In genomic region chr17:9104370-9105041, GRCh38 we compare ENCODE assay signal across 32 cellular contexts.
DNase-seq lines count a peak whose midpoint lies in the region; ATAC-seq, FAIRE-seq and TF ChIP-seq lines count a peak whose summit lies in the region.
"Had no signal": no experiment of that assay in that cellular context is flagged by ENCODE, and none has a peak within 500 bp of the region (broad histone marks: within the 10 kb centered on the region; RNA-seq: fewer than 3 reads in every experiment).

No MANE protein-coding gene starts in this region.

- WGBS in liver = 45% methylated on average over 18 of the region's 18 CpGs
- 44% methylated on average over 6 of the region's 18 CpGs for WGBS in HepG2 (ENCODE audit: low lambda C conversion rate)
- 86 to 93% (median 88%) methylated on average over 17 to 18 of the region's 18 CpGs for WGBS in spleen, 5 donors

- in situ Hi-C loops in HepG2 (cut with HindIII; ENCODE audit: extremely low pct_ligation_motif_present, low pct_unique_long_range_greater_than_20kb) = no loop called here
- in situ Hi-C loops in GM13977 (cut with MboI; ENCODE audit: low pct_unique_long_range_greater_than_20kb, low sequenced_read_pairs, unreplicated experiment) = no loop called here

- no peak for DNase-seq in HepG2 (ENCODE audit: low spot score)
- DNase-seq in left ventricle myocardium superior = peak; percentile 83
- DNase-seq in posterior vena cava (ENCODE audit: low spot score) = peak; percentile 84
- no peak for DNase-seq in uterus
- DNase-seq in spleen = no peak
- DNase-seq in GM13977 (ENCODE audit: low spot score) = no peak
- DNase-seq: activated CD4-positive, alpha-beta T cell treated with anti-CD3 and anti-CD28 coated beads, Interleukin-2, amount 50 U/mL, for 4 hours; activated naive CD4-positive, alpha-beta T cell treated with anti-CD3 and anti-CD28 coated beads for 36 hours; activated T-cell treated with anti-CD3 and anti-CD28 coated beads, Interleukin-2, amount 50 U/mL, for 48 hours; Calu3; CD4-positive, CD25-positive, alpha-beta regulatory T cell; DMS79 treated with DMSO at 0.1 percent for 48 hours; GF-D8; glutamatergic neuron; IMR-90; islet precursor cell; mucosa of descending colon; natural killer cell; NCI-H1436; NCI-H226; NCI-H526 treated with DMSO at 0.1 percent for 48 hours; NK-92 treated with Interleukin-12 subunit alpha and Interleukin-12 subunit beta, amount 100 ng/mL, for 24 hours; PC-9; stimulated activated CD4-positive, alpha-beta T cell treated with anti-CD3 and anti-CD28 coated beads, Interleukin-1b, Interleukin-23, amount 100 ng/mL, for 48 hours; T-helper 17 cell; transverse colon had no signal

- TF ChIP-seq RAD21 in liver (IDR thresholded peaks at IDR 0.05) (peak; percentile 50 to 70), HepG2 (CRISPR knock-in tag; IDR thresholded peaks at IDR 0.05) (no peak)

- FAIRE-seq in HepG2 (lab: Jason Lieb, UNC) = no peak
- FAIRE-seq: colon had no signal

- H4K20me1 ChIP-seq in HepG2 (ENCODE audit: insufficient read depth, low read length) = no peaks in the 10 kb centered on the region

- H3K4me3 ChIP-seq in liver (ENCODE audit: low read depth in 1 of 3, low read length in 3 of 3) (peak overlapping the region in 2 of 3 donors; percentile 10 to 37), HepG2 (replicated peaks in 1 of 3; ENCODE audit: insufficient read depth in 1 of 3, low read depth in 2 of 3, low read length in 3 of 3) (no peak overlapping the region), uterus (no peak overlapping the region), spleen (no peak overlapping the region)
- H3K4me3 ChIP-seq: lung, mucosa of descending colon, PC-9, smooth muscle cell, transverse colon had no signal

- no TSS peak for BruUV-seq in HepG2 (replicated peaks; lab: Mats Ljungman, UMichigan)

- H3K4me2 ChIP-seq in HepG2 (ENCODE audit: low read depth, low read length) = no peak overlapping the region
- H3K4me2 ChIP-seq: PC-9, smooth muscle cell had no signal

- H3K27ac ChIP-seq in liver (ENCODE audit: low read depth in 1 of 2, low read length in 2 of 2) (peak overlapping the region; percentile 52 to 72), HepG2 (ENCODE audit: extremely low read length, insufficient read depth, low read length) (no peak overlapping the region), uterus (no peak overlapping the region), spleen (no peak overlapping the region)
- H3K27ac ChIP-seq: PC-9, transverse colon had no signal

- TF ChIP-seq CTCF in liver (IDR thresholded peaks at IDR 0.05; ENCODE audit: low read depth, low read length, missing input control) (peak; percentile 48), HepG2 (CRISPR knock-in tag; IDR thresholded peaks at IDR 0.05) (no peak), uterus (IDR thresholded peaks at IDR 0.05) (no peak), spleen (IDR thresholded peaks at IDR 0.05 in 8 of 11, conservative IDR thresholded peaks at IDR 0.05 in 3 of 11) (no peak), GM13977 (IDR thresholded peaks at IDR 0.05; ENCODE audit: extremely low read depth, insufficient read depth, missing control alignments) (no peak)

- no peaks in the 10 kb centered on the region for H3K79me2 ChIP-seq in HepG2 (ENCODE audit: insufficient read depth, low read length)

- H3K27me3 ChIP-seq in liver (ENCODE audit: control insufficient read depth in 4 of 4, insufficient read depth in 4 of 4, low read length in 3 of 4) (no peaks in the 10 kb centered on the region), HepG2 (ENCODE audit: control insufficient read depth in 1 of 2, insufficient read depth in 2 of 2, low read length in 2 of 2) (peaks cover 0 to 27% of the 10 kb centered on the region in 2 experiments), uterus (no peaks in the 10 kb centered on the region), spleen (replicated peaks in 1 of 7) (no peaks in the 10 kb centered on the region)
- H3K27me3 ChIP-seq: transverse colon had no signal

- CTCF ChIA-PET in HepG2 (lab: Yijun Ruan, JAX; ENCODE audit: low intra/inter-chr PET ratio, low total read pairs) = no interaction called here

- no peak for TF ChIP-seq EP300 in HepG2 (IDR thresholded peaks at IDR 0.05; ENCODE audit: low read depth in 2 of 2, low read length in 2 of 2)
- TF ChIP-seq EP300 in HepG2 (CRISPR knock-in tag; IDR thresholded peaks at IDR 0.05; ENCODE audit: borderline replicate concordance) = no peak

- no peak for ATAC-seq in HepG2
- peak; percentile 95 for ATAC-seq in left ventricle myocardium superior
- no peak for ATAC-seq in GM21737 (IDR thresholded peaks at IDR 0.05; ENCODE audit: unreplicated experiment)
- ATAC-seq: activated CD4-positive, CD25-positive, alpha-beta regulatory T cell treated with anti-CD3 and anti-CD28 coated beads, Interleukin-2, amount 50 U/mL, for 24 hours; mucosa of descending colon; natural killer cell; T-helper 17 cell had no signal

- intact Hi-C loops in HepG2 (cut with micrococcal nuclease; ENCODE audit: unreplicated experiment) (no loop called here), left ventricle myocardium superior (cut with micrococcal nuclease) (no loop called here), posterior vena cava (cut with DNase I) (no loop called here), uterus (cut with DNase I; ENCODE audit: low total_unique reads) (no loop called here), spleen (cut with DNase I; ENCODE audit: low total_unique reads) (no loop called here)

- no peaks in the 10 kb centered on the region for H3K9me3 ChIP-seq in liver (ENCODE audit: control insufficient read depth in 4 of 4, low read length in 3 of 4)
- no peaks in the 10 kb centered on the region for H3K9me3 ChIP-seq in HepG2 (ENCODE audit: low read length)
- no peaks in the 10 kb centered on the region for H3K9me3 ChIP-seq in uterus
- H3K9me3 ChIP-seq in spleen = peaks cover 0 to 13% (median 0%) of the 10 kb centered on the region in 8 donors
- H3K9me3 ChIP-seq: mucosa of descending colon, transverse colon had no signal

- H3K4me1 ChIP-seq in liver (ENCODE audit: control insufficient read depth in 4 of 4, insufficient read depth in 4 of 4, low read length in 3 of 4) (peaks cover 6 to 18% (median 12%) of the 10 kb centered on the region in 4 donors), HepG2 (ENCODE audit: insufficient read depth, low read length) (no peaks in the 10 kb centered on the region), uterus (no peaks in the 10 kb centered on the region), spleen (no peaks in the 10 kb centered on the region)

- POLR2A ChIA-PET in HepG2 (lab: Yijun Ruan, JAX) = no interaction called here

- H3K36me3 ChIP-seq in liver (ENCODE audit: control insufficient read depth in 4 of 4, insufficient read depth in 3 of 4, low read depth in 1 of 4, low read length in 3 of 4) (no peaks in the 10 kb centered on the region), HepG2 (replicated peaks in 1 of 2; ENCODE audit: control insufficient read depth in 1 of 2, insufficient read depth in 2 of 2, low read length in 2 of 2) (no peaks in the 10 kb centered on the region), uterus (no peaks in the 10 kb centered on the region), spleen (no peaks in the 10 kb centered on the region)
- H3K36me3 ChIP-seq: transverse colon had no signal

- H3K9ac ChIP-seq in liver (ENCODE audit: low read depth in 1 of 2, low read length in 2 of 2) (no peak overlapping the region), HepG2 (ENCODE audit: insufficient read depth, low read depth, low read length) (no peak overlapping the region)

- H2AFZ ChIP-seq in HepG2 (ENCODE audit: low read length) = no peak overlapping the region
- H2AFZ ChIP-seq: PC-9 had no signal

- TF ChIP-seq POLR2A in HepG2 (IDR thresholded peaks at IDR 0.05; ENCODE audit: insufficient read depth in 1 of 2, low read depth in 2 of 2, low read length in 2 of 2) (no peak), uterus (IDR thresholded peaks at IDR 0.05) (no peak), spleen (IDR thresholded peaks at IDR 0.05) (no peak)

TF ChIP-seq in liver, 16 proteins besides CTCF, POLR2A, EP300 and RAD21 (continues in another document):
- TF ChIP-seq YY1 (IDR thresholded peaks at IDR 0.05) = peak; percentile 80
- peak; percentile 51 for TF ChIP-seq FOXA2 (IDR thresholded peaks at IDR 0.05)
- TF ChIP-seq SP1 (IDR thresholded peaks at IDR 0.05) = peak; percentile 85
- TF ChIP-seq JUND (IDR thresholded peaks at IDR 0.05) = peak in 1 of 2 donors; percentile 75

TF ChIP-seq in HepG2, 621 proteins besides CTCF, POLR2A, EP300 and RAD21 (continues in another document):
- TF ChIP-seq CBX5 (CRISPR knock-in tag; IDR thresholded peaks at IDR 0.05; ENCODE audit: borderline replicate concordance) (no peak), TARDBP (CRISPR knock-in tag; IDR thresholded peaks at IDR 0.05) (no peak), GRHL1 (CRISPR knock-in tag; conservative IDR thresholded peaks at IDR 0.05) (no peak), THAP11 (CRISPR knock-in tag; IDR thresholded peaks at IDR 0.05) (no peak), ZNF484 (CRISPR knock-in tag; IDR thresholded peaks at IDR 0.05; ENCODE audit: borderline replicate concordance, low read depth) (no peak), NR3C1 (CRISPR knock-in tag; IDR thresholded peaks at IDR 0.05) (no peak), AGO2 (optimal IDR thresholded peaks at IDR 0.05; ENCODE audit: low read depth, low read length) (no peak), ZIK1 (CRISPR knock-in tag; IDR thresholded peaks at IDR 0.05; ENCODE audit: borderline replicate concordance, low read depth) (no peak), ZNF780A (CRISPR knock-in tag; IDR thresholded peaks at IDR 0.05) (no peak), ZNF839 (CRISPR knock-in tag; IDR thresholded peaks at IDR 0.05; ENCODE audit: borderline replicate concordance) (no peak), ZNF703 (CRISPR knock-in tag; IDR thresholded peaks at IDR 0.05; ENCODE audit: borderline replicate concordance) (no peak), TCF7 (IDR thresholded peaks at IDR 0.05; ENCODE audit: low read depth) (no peak), ZNF850 (CRISPR knock-in tag; conservative IDR thresholded peaks at IDR 0.05) (no peak), ELF1 (CRISPR knock-in tag; IDR thresholded peaks at IDR 0.05) (no peak), ZNF260 (CRISPR knock-in tag; IDR thresholded peaks at IDR 0.05; ENCODE audit: borderline replicate concordance, low read depth) (no peak), TOE1 (CRISPR knock-in tag; IDR thresholded peaks at IDR 0.05) (no peak)

Comparison
In these comparisons a context has a peak if more than half of its experiments do, and no peak if none do; other contexts are left out.
1. H3K27ac ChIP-seq: peak in liver (2 of 2); none in HepG2 (single experiment), uterus (0 of 2) and spleen (0 of 8).
2. H3K4me3 ChIP-seq: peak in liver (2 of 3); none in HepG2 (0 of 3), uterus (0 of 2) and spleen (0 of 8).
3. DNase-seq: peak in left ventricle myocardium superior (single experiment) and posterior vena cava (single experiment); none in HepG2 (single experiment), uterus (0 of 2), spleen (single experiment) and GM13977 (single experiment).